7 cellular contexts compared by ENCODE assay signal in genomic region chr11:66327171-66328035, GRCh38. TPM values are rescaled to one million over a fixed set of nuclear protein-coding genes. Genes with fewer than 3 reads are reported as not detected.
DNase-seq lines count a peak whose midpoint lies in the region; ATAC-seq, FAIRE-seq and TF ChIP-seq lines count a peak whose summit lies in the region.
"Had no signal": no experiment of that assay in that cellular context is flagged by ENCODE, and none has a peak within 500 bp of the region (broad histone marks: within the 10 kb centered on the region; RNA-seq: fewer than 3 reads in every experiment).

No MANE protein-coding gene starts in this region.

- peaks cover 9% of the 10 kb centered on the region for H3K36me3 ChIP-seq in RWPE2 (ENCODE audit: low read depth)

- TF ChIP-seq CTCF in RWPE2 (IDR thresholded peaks at IDR 0.05; ENCODE audit: poor library complexity, severe bottlenecking): no peak

- no peak for FAIRE-seq in GM19239 (lab: Jason Lieb, UNC)

- H3K4me1 ChIP-seq in RWPE2 (ENCODE audit: insufficient read depth, poor library complexity, severe bottlenecking): peaks cover 29% of the 10 kb centered on the region

- no peaks in the 10 kb centered on the region for H3K27me3 ChIP-seq in RWPE2 (ENCODE audit: insufficient read depth, poor library complexity, severe bottlenecking)

- peak overlapping the region; percentile 92 for H3K27ac ChIP-seq in RWPE2 (ENCODE audit: poor library complexity, severe bottlenecking)

- ATAC-seq in RWPE2 (ENCODE audit: low read depth) (peak; percentile 73), left cardiac atrium (peak in 1 of 2 donors; percentile 62), HG03571 (IDR thresholded peaks at IDR 0.05; ENCODE audit: unreplicated experiment) (no peak), GM21529 (IDR thresholded peaks at IDR 0.05; ENCODE audit: unreplicated experiment) (no peak)

- no peak overlapping the region for H3K4me3 ChIP-seq in RWPE2 (ENCODE audit: severe bottlenecking)

- H3K9me3 ChIP-seq in RWPE2 (ENCODE audit: severe bottlenecking): no peaks in the 10 kb centered on the region

- intact Hi-C loops in left cardiac atrium (cut with DNase I): loop anchor here in 1 of 2 donors (1.0 kb wide), 1 partner anchor 15 kb away; no protein-coding TSS in a partner anchor

- DNase-seq in A172 (ENCODE audit: low spot score) (peak; percentile 62), RWPE2 (ENCODE audit: low spot score) (no peak), left cardiac atrium (peak; percentile 48), GM19239 (ENCODE audit: insufficient read length, low spot score) (no peak)
- DNase-seq: cortex of kidney had no signal

RNA-seq across cellular contexts. Expression of gene RIN1, which starts 8.8 kb away (rescaled TPM):
- 15.6 and 15.7 TPM in 2 replicates for total RNA-seq in A172 (2014; rRNA removed; shearing (Covaris generic))
- 1 to 10 TPM; 2.2 to 4.6 TPM for total RNA-seq in left cardiac atrium

RNA-seq across cellular contexts. Expression of gene CD248, which starts 10.6 kb away (rescaled TPM):
- not detected in 2 replicates for total RNA-seq in A172 (2014; rRNA removed; shearing (Covaris generic))
- total RNA-seq in left cardiac atrium: 10 to 100 TPM; 43.8 to 54.3 TPM

RNA-seq across cellular contexts. Expression of gene BRMS1, which starts 17.5 kb away (rescaled TPM):
- 95.8 and 104 TPM in 2 replicates for total RNA-seq in A172 (2014; rRNA removed; shearing (Covaris generic))
- 10 to 100 TPM; 14.9 to 19.3 TPM for total RNA-seq in left cardiac atrium

RNA-seq across cellular contexts. Expression of gene B4GAT1, which starts 20.0 kb away (rescaled TPM):
- 47.0 and 54.1 TPM in 2 replicates for total RNA-seq in A172 (2014; rRNA removed; shearing (Covaris generic))
- 10 to 100 TPM; 37.9 to 41.1 TPM for total RNA-seq in left cardiac atrium

RNA-seq across cellular contexts. Expression of gene TMEM151A, which starts 35.7 kb away (rescaled TPM):
- total RNA-seq in A172 (2014; rRNA removed; shearing (Covaris generic)): 0.05 TPM in 1 of 2 replicates, not detected in the other
- total RNA-seq in left cardiac atrium: 1 to 10 TPM in 1 of 2 donors, under 1 TPM in 1; 0.86 to 1.1 TPM

Comparison
In these comparisons a context has a peak if more than half of its experiments do, and no peak if none do; other contexts are left out.
1. DNase-seq: peak in A172 (single experiment) and left cardiac atrium (single experiment); none in RWPE2 (single experiment) and GM19239 (single experiment).
2. RNA of gene CD248, which starts 10.6 kb away (total RNA-seq): 43.8 to 54.3 TPM in left cardiac atrium; not detected in A172; every median in the first group is over 10 times any median in the second.